ENCODE assay signal across 29 cellular contexts in genomic region chr1:154757149-154757548, GRCh38.
DNase-seq lines count a peak whose midpoint lies in the region; ATAC-seq, FAIRE-seq and TF ChIP-seq lines count a peak whose summit lies in the region.
"Had no signal": no experiment of that assay in that cellular context is flagged by ENCODE, and none has a peak within 500 bp of the region (broad histone marks: within the 10 kb centered on the region; RNA-seq: fewer than 3 reads in every experiment).

No MANE protein-coding gene starts in this region.

- intact Hi-C loops in activated T-helper 1 cell treated with anti-CD3 and anti-CD28 coated beads, Interleukin-12 subunit alpha, Interleukin-12 subunit beta, Interleukin-2, Interleukin-4 antibody, amounts not matched to agents 30 ng/mL and 10 ng/mL and 1 ng/mL, durations not matched to agents 14 hours and 24 hours and 36 hours (cut with micrococcal nuclease): no loop called here
- intact Hi-C loops in K562 (cut with micrococcal nuclease): loop anchor here (5.0 kb wide), 1 partner anchor 200 kb away; the partner anchor contains the start of gene UBE2Q1
- intact Hi-C loops in pancreas (cut with DNase I): loop anchor here in 1 of 3 donors (10.0 kb wide), 1 partner anchor 192 kb away; the partner anchor contains the start of gene CHRNB2

- H4K20me1 ChIP-seq in K562 (replicated peaks; ENCODE audit: control insufficient read depth, insufficient read depth, low read length): 0 out of 2 replicates have a peak, but pooled peaks cover 3% of the 10 kb centered on the region

- peaks cover 0 to 1% of the 10 kb centered on the region in 2 donors for H3K9me3 Mint-ChIP-seq in activated T-cell treated with anti-CD3 and anti-CD28 coated beads, Interleukin-2, amount 50 U/mL, for 72 hours
- H3K9me3 Mint-ChIP-seq in activated T-helper 1 cell treated with anti-CD3 and anti-CD28 coated beads, Interleukin-12 subunit alpha, Interleukin-12 subunit beta, Interleukin-2, Interleukin-4 antibody, amounts not matched to agents 30 ng/mL and 10 ng/mL and 1 ng/mL, durations not matched to agents 14 hours and 24 hours and 36 hours: peaks cover 5% of the 10 kb centered on the region
- H3K9me3 Mint-ChIP-seq: effector memory CD8-positive, alpha-beta T cell; memory B cell; T-helper 1 cell treated with Interleukin-12 subunit alpha and Interleukin-12 subunit beta and Interleukin-4 antibody, amounts not matched to agents 30 μg/mL and 1 μg/mL, for 36 hours had no signal

- DNase-seq in activated T-cell treated with anti-CD3 and anti-CD28 coated beads, Interleukin-2, amount 50 U/mL, for 72 hours: no peak
- DNase-seq in activated T-cell treated with anti-CD3 and anti-CD28 coated beads, Interleukin-2, amount 50 U/mL, for 1 hour: no peak
- DNase-seq in activated T-helper 1 cell treated with anti-CD3 and anti-CD28 coated beads, Interleukin-12 subunit alpha, Interleukin-12 subunit beta, Interleukin-2, Interleukin-4 antibody, amounts not matched to agents 30 ng/mL and 10 ng/mL and 1 ng/mL, durations not matched to agents 14 hours and 24 hours and 36 hours (ENCODE audit: low spot score): no peak
- DNase-seq in K562 (ENCODE audit: extremely low read depth in 1 of 4, low spot score in 3 of 4) (peak in 1 of 4 experiments; percentile 24), SW 1271 (lab: John Stamatoyannopoulos, UW) (no peak), pancreas (no peak)
- peak; percentile 22 for DNase-seq in stimulated activated CD8-positive, alpha-beta memory T cell treated with anti-CD3 and anti-CD28 coated beads, Interleukin-4, amount 100 ng/mL, for 48 hours
- DNase-seq: ACHN; activated gamma-delta T cell treated with Interleukin-2 at 50 U/mL for 16 hours; DMS53; effector memory CD8-positive, alpha-beta T cell; erythroblast; glutamatergic neuron; Kasumi-1; NCI-H1436; NCI-H2107; NCI-H446; NCI-H774; stimulated activated CD4-positive, alpha-beta T cell treated with anti-CD3 and anti-CD28 coated beads, Interleukin-4, amount 100 ng/mL, for 4 hours had no signal

- FAIRE-seq in K562 (lab: Jason Lieb, UNC): no peak
- no peak for FAIRE-seq in pancreas (lab: Jason Lieb, UNC)
- FAIRE-seq: H1, HepG2 had no signal

- no peaks in the 10 kb centered on the region for H3K9me1 ChIP-seq in K562 (ENCODE audit: control insufficient read depth, insufficient read depth, low read length)

- H3K4me1 ChIP-seq in K562 (replicated peaks in 1 of 2; ENCODE audit: control insufficient read depth in 2 of 2, insufficient read depth in 2 of 2, low read length in 2 of 2) (peaks cover 0 to 8% of the 10 kb centered on the region in 2 experiments; a peak in 2 of 5 replicates), pancreas (no peaks in the 10 kb centered on the region)

- no peak for TF ChIP-seq RAD21 in K562 (CRISPR knock-in tag; conservative IDR thresholded peaks at IDR 0.05 in 1 of 2, IDR thresholded peaks at IDR 0.05 in 1 of 2)

- in situ Hi-C loops in K562 (cut with MboI): no loop called here

- H3K4me2 ChIP-seq in K562 (ENCODE audit: insufficient read depth, low read length): no peak overlapping the region

- no peak for TF ChIP-seq EP300 in K562 (IDR thresholded peaks at IDR 0.05; ENCODE audit: low read length)

- H2AFZ ChIP-seq in K562 (ENCODE audit: low read depth, low read length): no peak overlapping the region

- ATAC-seq in activated T-cell treated with anti-CD3 and anti-CD28 coated beads, Interleukin-2, amount 50 U/mL, for 72 hours (replicated peaks in 1 of 2): no peak
- ATAC-seq in K562: 0 out of 3 replicates have a peak, but pooled peaks have one; percentile 15
- ATAC-seq in pancreas: no peak
- ATAC-seq: activated CD4-positive, CD25-positive, alpha-beta regulatory T cell treated with anti-CD3 and anti-CD28 coated beads, Interleukin-2, amount 50 U/mL, for 24 hours; effector memory CD8-positive, alpha-beta T cell; HepG2 had no signal

- H3K4me3 ChIP-seq in K562: no peak overlapping the region
- H3K4me3 ChIP-seq in pancreas: no peak overlapping the region
- H3K4me3 ChIP-seq: ascending aorta, cardiac muscle cell, coronary artery, SK-N-MC had no signal

- H3K27me3 Mint-ChIP-seq in activated T-cell treated with anti-CD3 and anti-CD28 coated beads, Interleukin-2, amount 50 U/mL, for 72 hours (ENCODE audit: low read depth): no peaks in the 10 kb centered on the region
- H3K27me3 Mint-ChIP-seq in activated T-helper 1 cell treated with anti-CD3 and anti-CD28 coated beads, Interleukin-12 subunit alpha, Interleukin-12 subunit beta, Interleukin-2, Interleukin-4 antibody, amounts not matched to agents 30 ng/mL and 10 ng/mL and 1 ng/mL, durations not matched to agents 14 hours and 24 hours and 36 hours (ENCODE audit: insufficient read depth): peaks cover 5% of the 10 kb centered on the region

- TF ChIP-seq POLR2A in K562 (conservative IDR thresholded peaks at IDR 0.05): no peak

- peaks cover 20 to 58% of the 10 kb centered on the region in 2 experiments; a peak in 4 of 5 replicates for H3K27me3 ChIP-seq in K562 (ENCODE audit: control insufficient read depth in 2 of 2, insufficient read depth in 2 of 2, low read length in 2 of 2)
- peaks cover 0 to 4% (median 0%) of the 10 kb centered on the region in 4 donors for H3K27me3 ChIP-seq in pancreas
- H3K27me3 ChIP-seq: ascending aorta had no signal

- H3K27ac ChIP-seq in K562 (ENCODE audit: extremely low read depth, low read depth, low read length): no peak overlapping the region
- no peak overlapping the region for H3K27ac ChIP-seq in pancreas
- H3K27ac ChIP-seq: ascending aorta, cardiac muscle cell, coronary artery, RWPE1, SK-N-MC had no signal

- no peaks in the 10 kb centered on the region for H3K36me3 Mint-ChIP-seq in activated T-cell treated with anti-CD3 and anti-CD28 coated beads, Interleukin-2, amount 50 U/mL, for 72 hours (ENCODE audit: insufficient read depth in 2 of 2)
- peaks cover 4% of the 10 kb centered on the region for H3K36me3 Mint-ChIP-seq in activated T-helper 1 cell treated with anti-CD3 and anti-CD28 coated beads, Interleukin-12 subunit alpha, Interleukin-12 subunit beta, Interleukin-2, Interleukin-4 antibody, amounts not matched to agents 30 ng/mL and 10 ng/mL and 1 ng/mL, durations not matched to agents 14 hours and 24 hours and 36 hours (ENCODE audit: low read depth)
- H3K36me3 Mint-ChIP-seq: memory B cell had no signal

- no peak overlapping the region for H3K4me3 Mint-ChIP-seq in activated T-cell treated with anti-CD3 and anti-CD28 coated beads, Interleukin-2, amount 50 U/mL, for 72 hours
- H3K4me3 Mint-ChIP-seq in activated T-helper 1 cell treated with anti-CD3 and anti-CD28 coated beads, Interleukin-12 subunit alpha, Interleukin-12 subunit beta, Interleukin-2, Interleukin-4 antibody, amounts not matched to agents 30 ng/mL and 10 ng/mL and 1 ng/mL, durations not matched to agents 14 hours and 24 hours and 36 hours: no peak overlapping the region
- H3K4me3 Mint-ChIP-seq: effector memory CD8-positive, alpha-beta T cell; memory B cell; T-helper 1 cell treated with Interleukin-12 subunit alpha and Interleukin-12 subunit beta and Interleukin-4 antibody, amounts not matched to agents 30 μg/mL and 1 μg/mL, for 36 hours had no signal

- H3K36me3 ChIP-seq in K562 (ENCODE audit: control insufficient read depth, insufficient read depth, low read length) (no peaks in the 10 kb centered on the region), pancreas (no peaks in the 10 kb centered on the region)
- H3K36me3 ChIP-seq: ascending aorta, cardiac muscle cell had no signal

- 8% methylated on average over 2 of the region's 2 CpGs for WGBS in K562 (ENCODE audit: insufficient coverage, low coverage, missing lambda C conversion rate)
- 63% methylated on average over 2 of the region's 2 CpGs for WGBS in pancreas, 2 donors

- POLR2A ChIA-PET in K562 (lab: Yijun Ruan, JAX): interaction anchor here (0.7 kb wide), 1 partner anchor 9 kb away, joined by 3 read pairs; no protein-coding TSS in a partner anchor

- no TSS peak for BruUV-seq in K562 (replicated peaks; lab: Mats Ljungman, UMichigan)

- H3K9me3 ChIP-seq in K562 (replicated peaks; ENCODE audit: control insufficient read depth, insufficient read depth, low read depth, low read length) (no peaks in the 10 kb centered on the region), pancreas (no peaks in the 10 kb centered on the region)
- H3K9me3 ChIP-seq: ascending aorta had no signal

- no peak for TF ChIP-seq CTCF in K562 (IDR thresholded peaks at IDR 0.05 in 2 of 3, conservative IDR thresholded peaks at IDR 0.05 in 1 of 3; ENCODE audit: insufficient read depth in 2 of 3, low read depth in 1 of 3, low read length in 3 of 3)
- no peak for TF ChIP-seq CTCF in pancreas (IDR thresholded peaks at IDR 0.05)

- no peak overlapping the region for H3K9ac ChIP-seq in K562 (ENCODE audit: insufficient read depth in 1 of 2, low read depth in 2 of 2, low read length in 2 of 2)

- CTCF ChIA-PET in K562 (lab: Yijun Ruan, JAX; ENCODE audit: low intra/inter-chr PET ratio): interaction anchor here (1.0 kb wide), 1 partner anchor 87 kb away, joined by 4 read pairs; no protein-coding TSS in a partner anchor

- no peaks in the 10 kb centered on the region for H3K79me2 ChIP-seq in K562 (ENCODE audit: control insufficient read depth, insufficient read depth, low read length)

- H3K27ac Mint-ChIP-seq in activated T-cell treated with anti-CD3 and anti-CD28 coated beads, Interleukin-2, amount 50 U/mL, for 72 hours: peak overlapping the region; percentile 9
- H3K27ac Mint-ChIP-seq in activated T-helper 1 cell treated with anti-CD3 and anti-CD28 coated beads, Interleukin-12 subunit alpha, Interleukin-12 subunit beta, Interleukin-2, Interleukin-4 antibody, amounts not matched to agents 30 ng/mL and 10 ng/mL and 1 ng/mL, durations not matched to agents 14 hours and 24 hours and 36 hours: peak overlapping the region; percentile 86
- H3K27ac Mint-ChIP-seq: effector memory CD8-positive, alpha-beta T cell; memory B cell had no signal

- H3K4me1 Mint-ChIP-seq in activated T-cell treated with anti-CD3 and anti-CD28 coated beads, Interleukin-2, amount 50 U/mL, for 72 hours (ENCODE audit: low read depth): peaks cover 70% of the 10 kb centered on the region
- H3K4me1 Mint-ChIP-seq in activated T-helper 1 cell treated with anti-CD3 and anti-CD28 coated beads, Interleukin-12 subunit alpha, Interleukin-12 subunit beta, Interleukin-2, Interleukin-4 antibody, amounts not matched to agents 30 ng/mL and 10 ng/mL and 1 ng/mL, durations not matched to agents 14 hours and 24 hours and 36 hours (ENCODE audit: low read depth): peaks cover 78% of the 10 kb centered on the region

TF ChIP-seq in K562, 482 proteins besides CTCF, POLR2A, EP300 and RAD21 (continues in another document):
- no peak for TF ChIP-seq NCOR1 (IDR thresholded peaks at IDR 0.05)
- no peak for TF ChIP-seq DLX4 (CRISPR knock-in tag; IDR thresholded peaks at IDR 0.05)
- 0 out of 2 replicates have a peak, but pooled peaks have one; percentile 30 for TF ChIP-seq MYC (IDR thresholded peaks at IDR 0.05; ENCODE audit: low read depth, low read length)
- TF ChIP-seq MYC (CRISPR knock-in tag; IDR thresholded peaks at IDR 0.05; ENCODE audit: borderline replicate concordance, low read depth): no peak
- TF ChIP-seq STAT5B (CRISPR knock-in tag; IDR thresholded peaks at IDR 0.05): no peak
